8 cellular contexts compared by ENCODE assay signal in genomic region chr7:140674356-140674800, GRCh38. TPM values are rescaled to one million over a fixed set of nuclear protein-coding genes. Genes with fewer than 3 reads are reported as not detected.
A peak's percentile ranks its signal among the peaks of the same experiment; 100 is the strongest.
DNase-seq lines count a peak whose midpoint lies in the region; ATAC-seq and TF ChIP-seq lines count a peak whose summit lies in the region.

No MANE protein-coding gene starts in this region.

- in situ Hi-C loops in G401 (cut with HindIII; ENCODE audit: low sequenced_read_pairs) (no loop called here), GM23248 (cut with MboI) (no loop called here)

- TF ChIP-seq POLR2A in testis (IDR thresholded peaks at IDR 0.05): no peak

- H3K79me2 ChIP-seq in GM23248 (ENCODE audit: insufficient read depth) (no peaks in the 10 kb centered on the region), PC-9 (ENCODE audit: low read depth) (peaks cover 5% of the 10 kb centered on the region; the same call in 1 of the 2 replicates)

- intact Hi-C loops in PC-9 (cut with micrococcal nuclease; ENCODE audit: unreplicated experiment) (loop anchor here (5.0 kb wide), 1 partner anchor 338 kb away; the partner anchor contains the start of gene MRPS33), testis (cut with DNase I; ENCODE audit: low total_unique reads) (no loop called here)

- peak overlapping the region; percentile 89 for H3K4me2 ChIP-seq in GM23248 (ENCODE audit: unreplicated experiment)
- H3K4me2 ChIP-seq in PC-9: peak overlapping the region; percentile 93

- peak overlapping the region; percentile 79 for H3K4me3 Mint-ChIP-seq in mesothelial cell of epicardium

- no peak overlapping the region for H3K9ac ChIP-seq in GM23248

- WGBS in GM23248 (ENCODE audit: low coverage in 1 of 2, low lambda C conversion rate in 2 of 2, missing lambda C conversion rate in 2 of 2), 2 experiments: 76 to 82% methylated on average over 5 of the region's 5 CpGs
- WGBS in testis, 2 donors: 70 to 81% methylated on average over 5 of the region's 5 CpGs

- ATAC-seq in HG02678 (IDR thresholded peaks at IDR 0.05; ENCODE audit: unreplicated experiment): no peak

- TF ChIP-seq CTCF in PC-9 (conservative IDR thresholded peaks at IDR 0.05) (no peak), mesothelial cell of epicardium (IDR thresholded peaks at IDR 0.05; ENCODE audit: unreplicated experiment) (no peak), testis (IDR thresholded peaks at IDR 0.05) (no peak), WERI-Rb-1 (IDR thresholded peaks at IDR 0.05; ENCODE audit: low read depth, low read length) (no peak)

- no peaks in the 10 kb centered on the region for H3K9me3 Mint-ChIP-seq in mesothelial cell of epicardium

- no peaks in the 10 kb centered on the region for H3K9me2 ChIP-seq in GM23248 (ENCODE audit: insufficient read depth)
- no peaks in the 10 kb centered on the region for H3K9me2 ChIP-seq in PC-9 (ENCODE audit: insufficient read depth)

- H3K27me3 Mint-ChIP-seq in mesothelial cell of epicardium (ENCODE audit: low read depth): no peaks in the 10 kb centered on the region

- DNase-seq in G401 (ENCODE audit: low spot score) (peak; percentile 68), GM23248 (no peak), PC-9 (peak in 1 of 2 experiments; percentile 41), mesothelial cell of epicardium (ENCODE audit: low spot score in 2 of 2, unreplicated experiment in 2 of 2) (no peak), testis (no peak), kidney tubule cell (ENCODE audit: low spot score) (no peak), WERI-Rb-1 (no peak)

- H3K36me3 Mint-ChIP-seq in mesothelial cell of epicardium: peaks cover 20% of the 10 kb centered on the region

- H3F3A ChIP-seq in GM23248 (ENCODE audit: insufficient read depth) (peaks cover 12% of the 10 kb centered on the region; the same call in 1 of the 2 replicates), PC-9 (ENCODE audit: insufficient read depth, low read depth) (no peaks in the 10 kb centered on the region)

- H3K4me1 Mint-ChIP-seq in mesothelial cell of epicardium: peaks cover 36% of the 10 kb centered on the region

- H3K4me1 ChIP-seq in GM23248 (ENCODE audit: insufficient read depth): peaks cover 12% of the 10 kb centered on the region
- peaks cover 31% of the 10 kb centered on the region for H3K4me1 ChIP-seq in PC-9 (replicated peaks; ENCODE audit: insufficient read depth)
- H3K4me1 ChIP-seq in testis: no peaks in the 10 kb centered on the region

- no peak overlapping the region for H2AFZ ChIP-seq in GM23248
- H2AFZ ChIP-seq in PC-9: no peak overlapping the region

- no peaks in the 10 kb centered on the region for H3K36me3 ChIP-seq in GM23248 (ENCODE audit: low read depth)
- no peaks in the 10 kb centered on the region for H3K36me3 ChIP-seq in PC-9 (ENCODE audit: low read depth)
- H3K36me3 ChIP-seq in testis (ENCODE audit: low read depth, missing control alignments): no peaks in the 10 kb centered on the region
- peaks cover 25% of the 10 kb centered on the region for H3K36me3 ChIP-seq in WERI-Rb-1

- H3K4me3 ChIP-seq in GM23248 (no peak overlapping the region), PC-9 (0 out of 2 replicates have a peak overlapping the region, but pooled peaks have one; percentile 79), testis (no peak overlapping the region), WERI-Rb-1 (ENCODE audit: low read depth, low read length) (no peak overlapping the region)

- POLR2A ChIA-PET in PC-9 (lab: Charles Lee; ENCODE audit: unreplicated experiment): interaction anchor here (0.6 kb wide), 2 partner anchors 191 to 339 kb away, joined by 3 to 6 read pairs; no protein-coding TSS in a partner anchor

- CTCF ChIA-PET in PC-9 (lab: Charles Lee): interaction anchor here (0.6 kb wide), 1 partner anchor 497 kb away, joined by 6 read pairs; no protein-coding TSS in a partner anchor

- no peak overlapping the region for H3K27ac ChIP-seq in GM23248
- H3K27ac ChIP-seq in PC-9: no peak overlapping the region
- no peak overlapping the region for H3K27ac ChIP-seq in testis
- no peak overlapping the region for H3K27ac ChIP-seq in WERI-Rb-1

- H3K27me3 ChIP-seq in GM23248 (replicated peaks; ENCODE audit: insufficient read depth) (no peaks in the 10 kb centered on the region), PC-9 (ENCODE audit: insufficient read depth, low read depth) (no peaks in the 10 kb centered on the region), testis (no peaks in the 10 kb centered on the region), WERI-Rb-1 (ENCODE audit: insufficient read depth, low read depth, severe bottlenecking) (no peaks in the 10 kb centered on the region)

- H4K20me1 ChIP-seq in GM23248 (ENCODE audit: insufficient read depth): no peaks in the 10 kb centered on the region
- H4K20me1 ChIP-seq in PC-9 (ENCODE audit: insufficient read depth): no peaks in the 10 kb centered on the region

- BruUV-seq in PC-9 (replicated peaks; lab: Mats Ljungman, UMichigan): no TSS peak

- peak overlapping the region; percentile 15 for H3K27ac Mint-ChIP-seq in mesothelial cell of epicardium

- H3K9me3 ChIP-seq in GM23248 (ENCODE audit: low read depth) (no peaks in the 10 kb centered on the region), PC-9 (ENCODE audit: insufficient read depth, low read depth) (no peaks in the 10 kb centered on the region), testis (no peaks in the 10 kb centered on the region), WERI-Rb-1 (ENCODE audit: severe bottlenecking) (no peaks in the 10 kb centered on the region)

RNA-seq across cellular contexts. Expression of gene ADCK2, which starts 1.6 kb away (rescaled TPM):
- 22.3 and 26.3 TPM in 2 replicates for total RNA-seq in G401 (2014; rRNA removed; shearing (Covaris generic))
- total RNA-seq in GM23248 (2014; rRNA removed; shearing (Covaris generic)): 27.1 and 29.0 TPM in 2 replicates
- polyA plus RNA-seq in GM23248 (2016; fragmentation: Nextera tagmentation; extraction: Ambion mirVana) (9.1 and 10.0 TPM in 2 replicates), testis (ENCODE audit: insufficient read depth, low read depth, low replicate concordance) (12.9 TPM)
- total RNA-seq in PC-9 (2021) (35.3 and 41.7 TPM in 2 replicates), mesothelial cell of epicardium (24.9 to 28.8 TPM (median 26.6 TPM) in 3 replicates), testis (10 to 100 TPM; 20.4 to 21.2 TPM)

RNA-seq across cellular contexts. Expression of gene NDUFB2, which starts 22.1 kb away (rescaled TPM):
- total RNA-seq in G401 (2014; rRNA removed; shearing (Covaris generic)): 240 and 476 TPM in 2 replicates
- total RNA-seq in GM23248 (2014; rRNA removed; shearing (Covaris generic)): 236 and 324 TPM in 2 replicates
- 411 and 432 TPM in 2 replicates for polyA plus RNA-seq in GM23248 (2016; fragmentation: Nextera tagmentation; extraction: Ambion mirVana)
- total RNA-seq in PC-9 (2021): 180 and 199 TPM in 2 replicates
- 115 to 129 TPM (median 120 TPM) in 3 replicates for total RNA-seq in mesothelial cell of epicardium
- total RNA-seq in testis: 100 to 1,000 TPM; 187 to 292 TPM
- polyA plus RNA-seq in testis (ENCODE audit: insufficient read depth, low read depth, low replicate concordance): 180 TPM

RNA-seq across cellular contexts. Expression of gene DENND2A, which starts 33.8 kb away (rescaled TPM):
- total RNA-seq in G401 (2014; rRNA removed; shearing (Covaris generic)): 7.9 and 13.4 TPM in 2 replicates
- total RNA-seq in GM23248 (2014; rRNA removed; shearing (Covaris generic)): 2.2 and 2.4 TPM in 2 replicates
- polyA plus RNA-seq in GM23248 (2016; fragmentation: Nextera tagmentation; extraction: Ambion mirVana) (0.78 and 1.6 TPM in 2 replicates), testis (ENCODE audit: insufficient read depth, low read depth, low replicate concordance) (8.5 TPM)
- total RNA-seq in PC-9 (2021) (3.7 and 4.2 TPM in 2 replicates), mesothelial cell of epicardium (31.9 to 38.0 TPM (median 32.3 TPM) in 3 replicates), testis (1 to 10 TPM; 4.1 to 5.5 TPM)
